ENCODE assay signal across 8 cellular contexts in the genomic region with DNA sequence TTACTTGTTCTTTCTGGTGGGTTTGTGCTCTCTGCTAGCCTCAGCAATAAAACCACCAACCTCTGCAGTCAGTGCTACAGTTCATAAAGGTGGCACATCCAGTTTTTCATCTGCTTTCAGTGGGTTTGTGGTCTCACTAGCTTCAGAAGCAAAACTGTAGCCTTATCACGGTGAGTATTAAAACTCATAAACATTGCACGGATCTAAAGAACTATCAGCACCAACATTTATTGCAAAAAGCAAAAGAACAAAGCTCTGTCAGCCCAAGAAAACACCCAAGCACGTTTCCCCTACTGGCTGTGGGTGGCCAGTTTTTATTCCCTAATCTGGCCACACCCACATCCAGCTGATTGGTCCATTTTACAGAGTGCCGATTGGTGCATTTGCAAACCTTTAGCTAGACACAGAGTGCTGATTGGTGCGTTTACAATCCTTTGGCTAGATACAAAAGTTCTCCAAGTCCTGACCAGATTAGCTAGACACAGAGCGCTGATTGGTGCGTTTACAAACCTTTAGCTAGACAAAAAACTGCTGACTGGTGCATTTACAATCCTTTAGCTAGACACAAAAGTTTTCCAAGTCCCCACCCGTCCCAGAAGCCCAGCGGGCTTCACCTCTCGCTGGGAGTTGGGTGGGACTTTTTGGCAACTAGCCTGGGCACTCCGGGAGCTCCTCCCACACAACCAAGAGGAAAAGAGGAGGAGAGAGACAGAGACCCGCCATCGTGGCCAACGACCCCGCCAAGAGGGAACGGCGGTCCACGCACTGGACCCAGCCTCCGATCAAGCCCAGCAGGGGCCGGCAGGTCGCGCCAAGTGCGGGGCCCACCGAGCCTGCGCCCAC. TPM values are rescaled to one million over a fixed set of nuclear protein-coding genes. Genes with fewer than 3 reads are reported as not detected.
DNase-seq lines count a peak whose midpoint lies in the region; ATAC-seq and TF ChIP-seq lines count a peak whose summit lies in the region.

No MANE protein-coding gene starts in this region.

- BruUV-seq in mammary epithelial cell (replicated peaks; lab: Mats Ljungman, UMichigan) = TSS peak; percentile 37

- H3K4me2 ChIP-seq in DND-41 (ENCODE audit: insufficient read depth, low read length) (peak overlapping the region; percentile 61), mammary epithelial cell (ENCODE audit: insufficient read depth, low read depth, low read length) (peak overlapping the region; percentile 61)

- in situ Hi-C loops in mammary epithelial cell (cut with MboI; ENCODE audit: low sequenced_read_pairs in 2 of 2) = no loop called here

- peaks cover 36% of the 10 kb centered on the region for H3K79me2 ChIP-seq in DND-41 (ENCODE audit: insufficient read depth, low read length)
- H3K79me2 ChIP-seq in mammary epithelial cell (ENCODE audit: insufficient read depth, low read length) = peaks cover 16% of the 10 kb centered on the region

- dilution Hi-C loops in mammary epithelial cell (cut with HindIII; ENCODE audit: low sequenced_read_pairs) = no loop called here

- TF ChIP-seq CTCF in DND-41 (IDR thresholded peaks at IDR 0.05; ENCODE audit: borderline replicate concordance, extremely low read depth, low read length, poor library complexity, severe bottlenecking) (peak; percentile 7), Peyer's patch (IDR thresholded peaks at IDR 0.05) (no peak), mammary epithelial cell (conservative IDR thresholded peaks at IDR 0.05 in 1 of 2, IDR thresholded peaks at IDR 0.05 in 1 of 2; ENCODE audit: extremely low read depth in 1 of 2, insufficient read depth in 1 of 2, low read depth in 1 of 2, low read length in 2 of 2) (no peak)

- DNase-seq in DND-41 = peak; percentile 69
- no peak for DNase-seq in Peyer's patch
- DNase-seq in mammary epithelial cell = no peak
- no peak for DNase-seq in SKM-1 (lab: John Stamatoyannopoulos, UW; ENCODE audit: unreplicated experiment)
- DNase-seq in NCI-H1436 (lab: John Stamatoyannopoulos, UW) = no peak

- H4K20me1 ChIP-seq in DND-41 (ENCODE audit: insufficient read depth, low read length) (no peaks in the 10 kb centered on the region), mammary epithelial cell (ENCODE audit: insufficient read depth, low read length) (no peaks in the 10 kb centered on the region)

- H3K4me3 ChIP-seq in DND-41 (ENCODE audit: low read depth in 1 of 2, low read length in 2 of 2) (peak overlapping the region; percentile 54 to 72), Peyer's patch (peak overlapping the region; percentile 44 to 65 (median 60)), mammary epithelial cell (replicated peaks in 1 of 3; ENCODE audit: insufficient read depth in 1 of 3, low read depth in 2 of 3, low read length in 3 of 3) (peak overlapping the region; percentile 21 to 54 (median 31)), muscle layer of colon (ENCODE audit: low read depth in 1 of 2, low read length in 2 of 2) (peak overlapping the region; percentile 45 to 49)

- TF ChIP-seq POLR2A in Peyer's patch (IDR thresholded peaks at IDR 0.05) = no peak

- H3K27me3 ChIP-seq in DND-41 (ENCODE audit: insufficient read depth, low read length, poor library complexity) = no peaks in the 10 kb centered on the region
- no peaks in the 10 kb centered on the region for H3K27me3 ChIP-seq in Peyer's patch
- no peaks in the 10 kb centered on the region for H3K27me3 ChIP-seq in mammary epithelial cell (ENCODE audit: insufficient read depth, low read length)
- H3K27me3 ChIP-seq in muscle layer of colon (ENCODE audit: control insufficient read depth in 1 of 2, insufficient read depth in 2 of 2, low read length in 2 of 2) = no peaks in the 10 kb centered on the region

- peak overlapping the region; percentile 91 for H3K9ac ChIP-seq in DND-41 (ENCODE audit: low read depth, low read length)
- H3K9ac ChIP-seq in mammary epithelial cell (ENCODE audit: insufficient read depth, low read length) = no peak overlapping the region
- no peak overlapping the region for H3K9ac ChIP-seq in muscle layer of colon (ENCODE audit: low read length)

- CTCF ChIA-PET in mammary epithelial cell (lab: Charles Lee; ENCODE audit: low non-redundant PET) = interaction anchor here (0.6 kb wide), 1 partner anchor 81 kb away, joined by 3 read pairs; no protein-coding TSS in a partner anchor

- H2AFZ ChIP-seq in DND-41 (ENCODE audit: low read depth, low read length) = peak overlapping the region; percentile 82
- H2AFZ ChIP-seq in mammary epithelial cell (ENCODE audit: low read depth, low read length) = peak overlapping the region; percentile 84

- peak overlapping the region; percentile 95 for H3K27ac ChIP-seq in DND-41 (ENCODE audit: low read length)
- H3K27ac ChIP-seq in Peyer's patch = peak overlapping the region; percentile 69 to 95 (median 78)
- no peak overlapping the region for H3K27ac ChIP-seq in mammary epithelial cell (ENCODE audit: insufficient read depth, low read depth, low read length)
- H3K27ac ChIP-seq in muscle layer of colon (ENCODE audit: low read depth, low read length) = peak overlapping the region; percentile 71

- ATAC-seq in DND-41 (ENCODE audit: insufficient read depth, low read depth) (no peak; the same call in 1 of the 3 replicates), GM18498 (IDR thresholded peaks at IDR 0.05; ENCODE audit: unreplicated experiment) (no peak), GM21360 (IDR thresholded peaks at IDR 0.05; ENCODE audit: unreplicated experiment) (no peak)

- peaks cover 11% of the 10 kb centered on the region for H3K9me3 ChIP-seq in DND-41 (ENCODE audit: insufficient read depth, low read length, severe bottlenecking)
- H3K9me3 ChIP-seq in Peyer's patch = no peaks in the 10 kb centered on the region
- H3K9me3 ChIP-seq in mammary epithelial cell (replicated peaks; ENCODE audit: insufficient read depth, low read length) = peaks cover 20% of the 10 kb centered on the region
- H3K9me3 ChIP-seq in muscle layer of colon (ENCODE audit: low read length) = no peaks in the 10 kb centered on the region

- H3K36me3 ChIP-seq in DND-41 (ENCODE audit: insufficient read depth, low read length) (0 out of 2 replicates have a peak, but pooled peaks cover 1% of the 10 kb centered on the region), Peyer's patch (no peaks in the 10 kb centered on the region), mammary epithelial cell (ENCODE audit: insufficient read depth, low read length) (no peaks in the 10 kb centered on the region), muscle layer of colon (ENCODE audit: insufficient read depth, low read length) (no peaks in the 10 kb centered on the region)

- H3K4me1 ChIP-seq in DND-41 (ENCODE audit: insufficient read depth, low read length) (peaks cover 49% of the 10 kb centered on the region), Peyer's patch (peaks cover 0 to 11% (median 3%) of the 10 kb centered on the region in 4 donors), mammary epithelial cell (ENCODE audit: insufficient read depth, low read length) (peaks cover 27% of the 10 kb centered on the region), muscle layer of colon (ENCODE audit: insufficient read depth, low read length) (peaks cover 20% of the 10 kb centered on the region)

- intact Hi-C loops in mammary epithelial cell (cut with micrococcal nuclease) = loop anchor here (1.0 kb wide), 1 partner anchor 209 kb away; no protein-coding TSS in a partner anchor

- 70% methylated on average over 11 of the region's 25 CpGs for WGBS in mammary epithelial cell (ENCODE audit: low coverage, missing lambda C conversion rate)

RNA-seq across cellular contexts. Expression of a gene that starts 3.3 kb away (rescaled TPM):
- 10 to 100 TPM; 30.5 to 62.5 (median 60.4) TPM for total RNA-seq in Peyer's patch
- total RNA-seq in mammary epithelial cell = 100 to 1,000 TPM in 1 of 2 donors, 10 to 100 TPM in 1; 90.0 to 113 TPM
- 168 TPM for polyA plus RNA-seq in mammary epithelial cell
- polyA minus RNA-seq in mammary epithelial cell = 42.8 TPM

RNA-seq across cellular contexts. Expression of a gene that starts 24.8 kb away (rescaled TPM):
- total RNA-seq in Peyer's patch = 1 to 10 TPM; 3.3 to 6.8 (median 5.5) TPM
- total RNA-seq in mammary epithelial cell = 10 to 100 TPM; 14.8 to 24.7 TPM
- polyA plus RNA-seq in mammary epithelial cell = 23.8 TPM
- polyA minus RNA-seq in mammary epithelial cell = 9.8 TPM

RNA-seq across cellular contexts. Expression of a gene that starts 25.2 kb away (rescaled TPM):
- total RNA-seq in Peyer's patch = not detected
- under 1 TPM in 1 of 2 donors, not detected in 1; 0.50 TPM for total RNA-seq in mammary epithelial cell
- polyA plus RNA-seq in mammary epithelial cell = 0.60 TPM
- not detected for polyA minus RNA-seq in mammary epithelial cell

RNA-seq across cellular contexts. Expression of a gene that starts 28.0 kb away (rescaled TPM):
- 10 to 100 TPM; 37.1 to 86.7 (median 44.0) TPM for total RNA-seq in Peyer's patch
- total RNA-seq in mammary epithelial cell = 10 to 100 TPM; 39.3 to 63.5 TPM
- 67.5 TPM for polyA plus RNA-seq in mammary epithelial cell
- polyA minus RNA-seq in mammary epithelial cell = 51.4 TPM
